ENCODE assay signal across 1 cellular context in the genomic region with DNA sequence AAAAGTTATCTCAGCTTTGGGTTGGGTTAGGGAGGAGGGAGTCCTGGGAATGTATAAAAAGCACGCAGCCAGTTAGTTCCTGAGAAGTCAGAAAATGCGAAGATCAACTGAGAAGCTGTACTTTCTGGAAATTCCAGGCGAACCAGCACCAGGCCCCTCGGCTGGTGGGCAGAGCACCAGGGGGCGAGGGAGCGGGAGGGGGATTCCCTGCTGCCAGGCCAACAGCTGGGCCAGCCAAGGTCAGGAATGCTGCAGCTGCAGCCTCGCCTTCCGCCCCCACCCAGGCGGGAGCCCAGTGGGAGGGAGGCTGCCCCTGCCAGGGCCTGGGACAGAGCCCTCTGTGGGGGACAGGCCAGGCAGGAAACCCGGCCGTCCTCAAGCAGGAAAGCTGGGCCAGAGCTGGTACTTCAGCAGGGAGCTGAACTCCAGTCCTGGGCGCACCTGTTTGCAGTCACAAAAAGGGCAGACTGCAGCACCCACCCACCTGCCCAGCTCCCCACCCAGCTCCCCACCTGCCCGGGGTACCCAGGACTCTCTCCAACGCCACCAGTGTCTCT.
TF ChIP-seq lines count a peak whose summit lies in the region.

No MANE protein-coding gene starts in this region.

TF ChIP-seq in GM12878, 131 proteins besides CTCF, POLR2A, EP300 and RAD21 (continued from another document):
- TF ChIP-seq YY1 (IDR thresholded peaks at IDR 0.05; ENCODE audit: low read depth, low read length) (peak; percentile 12), NR2F1 (conservative IDR thresholded peaks at IDR 0.05) (0 out of 2 replicates have a peak, but pooled peaks have one; percentile 37), BACH1 (IDR thresholded peaks at IDR 0.05; ENCODE audit: borderline replicate concordance) (peak; percentile 58; the same call in 1 of the 2 replicates), TCF12 (IDR thresholded peaks at IDR 0.05; ENCODE audit: low read depth, low read length) (peak; percentile 64), SMC3 (IDR thresholded peaks at IDR 0.05; ENCODE audit: borderline replicate concordance, low read length) (no peak), CBFB (IDR thresholded peaks at IDR 0.05; ENCODE audit: low read depth) (no peak), IKZF1 (conservative IDR thresholded peaks at IDR 0.05) (peak; percentile 39), EZH2 (IDR thresholded peaks at IDR 0.05; ENCODE audit: borderline replicate concordance, control insufficient read depth, low read depth, low read length) (no peak), NR2C2 (IDR thresholded peaks at IDR 0.05; ENCODE audit: borderline replicate concordance, control insufficient read depth, insufficient read length, low read depth) (no peak), CBX3 (IDR thresholded peaks at IDR 0.05; ENCODE audit: borderline replicate concordance, low read depth) (no peak), ZZZ3 (IDR thresholded peaks at IDR 0.05; ENCODE audit: control insufficient read depth, insufficient read length, low read depth) (no peak), EGR1 (IDR thresholded peaks at IDR 0.05; ENCODE audit: borderline replicate concordance in 1 of 2, low read depth in 2 of 2, low read length in 2 of 2) (0 out of 3 replicates have a peak, but pooled peaks of 1 of the 2 experiments have one; percentile 27), WRNIP1 (IDR thresholded peaks at IDR 0.05; ENCODE audit: borderline replicate concordance, low read depth, low read length) (no peak), TCF3 (IDR thresholded peaks at IDR 0.05; ENCODE audit: borderline replicate concordance, insufficient read depth, low read depth, low read length) (0 out of 2 replicates have a peak, but pooled peaks have one; percentile 21), SIN3A (IDR thresholded peaks at IDR 0.05; ENCODE audit: low read depth, low read length) (0 out of 2 replicates have a peak, but pooled peaks have one; percentile 30)
- TF ChIP-seq, protein P1, sequence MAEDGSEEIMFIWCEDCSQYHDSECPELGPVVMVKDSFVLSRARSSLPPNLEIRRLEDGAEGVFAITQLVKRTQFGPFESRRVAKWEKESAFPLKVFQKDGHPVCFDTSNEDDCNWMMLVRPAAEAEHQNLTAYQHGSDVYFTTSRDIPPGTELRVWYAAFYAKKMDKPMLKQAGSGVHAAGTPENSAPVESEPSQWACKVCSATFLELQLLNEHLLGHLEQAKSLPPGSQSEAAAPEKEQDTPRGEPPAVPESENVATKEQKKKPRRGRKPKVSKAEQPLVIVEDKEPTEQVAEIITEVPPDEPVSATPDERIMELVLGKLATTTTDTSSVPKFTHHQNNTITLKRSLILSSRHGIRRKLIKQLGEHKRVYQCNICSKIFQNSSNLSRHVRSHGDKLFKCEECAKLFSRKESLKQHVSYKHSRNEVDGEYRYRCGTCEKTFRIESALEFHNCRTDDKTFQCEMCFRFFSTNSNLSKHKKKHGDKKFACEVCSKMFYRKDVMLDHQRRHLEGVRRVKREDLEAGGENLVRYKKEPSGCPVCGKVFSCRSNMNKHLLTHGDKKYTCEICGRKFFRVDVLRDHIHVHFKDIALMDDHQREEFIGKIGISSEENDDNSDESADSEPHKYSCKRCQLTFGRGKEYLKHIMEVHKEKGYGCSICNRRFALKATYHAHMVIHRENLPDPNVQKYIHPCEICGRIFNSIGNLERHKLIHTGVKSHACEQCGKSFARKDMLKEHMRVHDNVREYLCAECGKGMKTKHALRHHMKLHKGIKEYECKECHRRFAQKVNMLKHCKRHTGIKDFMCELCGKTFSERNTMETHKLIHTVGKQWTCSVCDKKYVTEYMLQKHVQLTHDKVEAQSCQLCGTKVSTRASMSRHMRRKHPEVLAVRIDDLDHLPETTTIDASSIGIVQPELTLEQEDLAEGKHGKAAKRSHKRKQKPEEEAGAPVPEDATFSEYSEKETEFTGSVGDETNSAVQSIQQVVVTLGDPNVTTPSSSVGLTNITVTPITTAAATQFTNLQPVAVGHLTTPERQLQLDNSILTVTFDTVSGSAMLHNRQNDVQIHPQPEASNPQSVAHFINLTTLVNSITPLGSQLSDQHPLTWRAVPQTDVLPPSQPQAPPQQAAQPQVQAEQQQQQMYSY (CRISPR knock-in tag; IDR thresholded peaks at IDR 0.05), result no peak
- TF ChIP-seq, protein P2, sequence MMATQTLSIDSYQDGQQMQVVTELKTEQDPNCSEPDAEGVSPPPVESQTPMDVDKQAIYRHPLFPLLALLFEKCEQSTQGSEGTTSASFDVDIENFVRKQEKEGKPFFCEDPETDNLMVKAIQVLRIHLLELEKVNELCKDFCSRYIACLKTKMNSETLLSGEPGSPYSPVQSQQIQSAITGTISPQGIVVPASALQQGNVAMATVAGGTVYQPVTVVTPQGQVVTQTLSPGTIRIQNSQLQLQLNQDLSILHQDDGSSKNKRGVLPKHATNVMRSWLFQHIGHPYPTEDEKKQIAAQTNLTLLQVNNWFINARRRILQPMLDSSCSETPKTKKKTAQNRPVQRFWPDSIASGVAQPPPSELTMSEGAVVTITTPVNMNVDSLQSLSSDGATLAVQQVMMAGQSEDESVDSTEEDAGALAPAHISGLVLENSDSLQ (IDR thresholded peaks at IDR 0.05), result no peak
- TF ChIP-seq, protein P3, sequence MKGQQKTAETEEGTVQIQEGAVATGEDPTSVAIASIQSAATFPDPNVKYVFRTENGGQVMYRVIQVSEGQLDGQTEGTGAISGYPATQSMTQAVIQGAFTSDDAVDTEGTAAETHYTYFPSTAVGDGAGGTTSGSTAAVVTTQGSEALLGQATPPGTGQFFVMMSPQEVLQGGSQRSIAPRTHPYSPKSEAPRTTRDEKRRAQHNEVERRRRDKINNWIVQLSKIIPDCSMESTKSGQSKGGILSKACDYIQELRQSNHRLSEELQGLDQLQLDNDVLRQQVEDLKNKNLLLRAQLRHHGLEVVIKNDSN (IDR thresholded peaks at IDR 0.05; ENCODE audit: borderline replicate concordance, extremely low read length, insufficient read depth, low read depth, low read length), result no peak
- TF ChIP-seq, protein P4, sequence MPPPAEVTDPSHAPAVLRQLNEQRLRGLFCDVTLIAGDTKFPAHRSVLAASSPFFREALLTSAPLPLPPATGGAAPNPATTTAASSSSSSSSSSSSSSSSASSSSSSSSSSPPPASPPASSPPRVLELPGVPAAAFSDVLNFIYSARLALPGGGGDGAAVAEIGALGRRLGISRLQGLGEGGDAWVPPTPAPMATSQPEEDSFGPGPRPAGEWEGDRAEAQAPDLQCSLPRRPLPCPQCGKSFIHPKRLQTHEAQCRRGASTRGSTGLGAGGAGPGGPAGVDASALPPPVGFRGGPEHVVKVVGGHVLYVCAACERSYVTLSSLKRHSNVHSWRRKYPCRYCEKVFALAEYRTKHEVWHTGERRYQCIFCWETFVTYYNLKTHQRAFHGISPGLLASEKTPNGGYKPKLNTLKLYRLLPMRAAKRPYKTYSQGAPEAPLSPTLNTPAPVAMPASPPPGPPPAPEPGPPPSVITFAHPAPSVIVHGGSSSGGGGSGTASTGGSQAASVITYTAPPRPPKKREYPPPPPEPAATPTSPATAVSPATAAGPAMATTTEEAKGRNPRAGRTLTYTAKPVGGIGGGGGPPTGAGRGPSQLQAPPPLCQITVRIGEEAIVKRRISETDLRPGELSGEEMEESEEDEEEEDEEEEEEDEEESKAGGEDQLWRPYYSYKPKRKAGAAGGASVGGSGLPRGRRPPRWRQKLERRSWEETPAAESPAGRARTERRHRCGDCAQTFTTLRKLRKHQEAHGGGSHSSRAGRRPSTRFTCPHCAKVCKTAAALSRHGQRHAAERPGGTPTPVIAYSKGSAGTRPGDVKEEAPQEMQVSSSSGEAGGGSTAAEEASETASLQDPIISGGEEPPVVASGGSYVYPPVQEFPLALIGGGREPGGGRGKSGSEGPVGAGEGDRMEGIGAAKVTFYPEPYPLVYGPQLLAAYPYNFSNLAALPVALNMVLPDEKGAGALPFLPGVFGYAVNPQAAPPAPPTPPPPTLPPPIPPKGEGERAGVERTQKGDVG (CRISPR knock-in tag; IDR thresholded peaks at IDR 0.05), result no peak
